ENCODE assay signal across 1 cellular context in the genomic region with DNA sequence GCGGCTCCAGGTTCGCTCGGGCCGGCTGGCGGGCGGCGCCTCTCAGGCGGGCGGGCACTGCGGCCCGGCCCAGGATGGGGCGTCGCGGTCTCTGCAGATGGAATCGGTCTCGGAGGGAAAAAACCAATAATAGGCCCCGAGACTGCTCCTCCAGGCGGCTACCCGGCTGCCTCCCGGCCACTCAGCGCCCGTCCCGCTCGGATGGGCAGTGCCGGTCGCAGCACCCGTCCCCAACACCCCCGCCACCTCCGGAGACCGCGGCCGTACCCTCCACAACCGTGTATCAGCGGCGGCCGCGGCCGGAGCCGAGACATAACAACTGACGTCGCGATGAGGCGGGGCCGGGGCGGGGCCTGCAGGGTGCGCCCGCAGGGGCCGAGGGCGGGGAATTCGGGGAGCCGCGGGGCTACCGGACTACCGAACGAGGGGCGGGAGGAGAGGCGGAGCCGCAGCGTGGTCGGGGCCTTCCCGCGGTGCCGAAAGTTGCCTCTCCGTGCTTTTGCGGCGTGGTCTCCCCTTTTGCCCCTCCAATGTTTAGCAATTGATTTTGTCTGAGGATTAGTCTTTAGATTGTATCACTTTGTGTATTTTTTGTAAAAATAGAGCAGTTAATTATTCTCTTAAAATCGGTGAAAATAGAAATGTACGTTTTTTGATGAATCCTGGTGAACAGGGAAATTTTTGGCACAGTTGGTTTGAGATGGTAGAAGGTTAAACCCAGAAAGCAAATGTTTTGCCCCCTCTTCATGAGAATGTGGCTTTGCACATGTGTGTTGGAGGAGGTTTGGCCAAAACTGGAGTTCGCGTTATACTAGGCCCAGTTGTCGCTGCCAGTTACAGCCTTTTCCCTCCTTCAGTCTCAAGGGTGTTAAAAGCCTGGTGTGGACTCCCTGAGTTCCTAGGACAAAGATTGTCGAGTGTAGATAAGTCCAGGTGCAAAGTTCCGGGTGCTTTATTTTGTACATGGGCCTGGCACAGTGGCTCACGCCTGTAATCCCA.
TF ChIP-seq lines count a peak whose summit lies in the region.

A gene with protein sequence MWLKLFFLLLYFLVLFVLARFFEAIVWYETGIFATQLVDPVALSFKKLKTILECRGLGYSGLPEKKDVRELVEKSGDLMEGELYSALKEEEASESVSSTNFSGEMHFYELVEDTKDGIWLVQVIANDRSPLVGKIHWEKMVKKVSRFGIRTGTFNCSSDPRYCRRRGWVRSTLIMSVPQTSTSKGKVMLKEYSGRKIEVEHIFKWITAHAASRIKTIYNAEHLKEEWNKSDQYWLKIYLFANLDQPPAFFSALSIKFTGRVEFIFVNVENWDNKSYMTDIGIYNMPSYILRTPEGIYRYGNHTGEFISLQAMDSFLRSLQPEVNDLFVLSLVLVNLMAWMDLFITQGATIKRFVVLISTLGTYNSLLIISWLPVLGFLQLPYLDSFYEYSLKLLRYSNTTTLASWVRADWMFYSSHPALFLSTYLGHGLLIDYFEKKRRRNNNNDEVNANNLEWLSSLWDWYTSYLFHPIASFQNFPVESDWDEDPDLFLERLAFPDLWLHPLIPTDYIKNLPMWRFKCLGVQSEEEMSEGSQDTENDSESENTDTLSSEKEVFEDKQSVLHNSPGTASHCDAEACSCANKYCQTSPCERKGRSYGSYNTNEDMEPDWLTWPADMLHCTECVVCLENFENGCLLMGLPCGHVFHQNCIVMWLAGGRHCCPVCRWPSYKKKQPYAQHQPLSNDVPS (minus strand): TSS at position 317 of the 999 bp plus-strand sequence. CDS start 979 bp downstream, outside the sequence.

TF ChIP-seq in A549, 52 proteins besides CTCF, POLR2A, EP300 and RAD21 (continued from another document):
- TF ChIP-seq, protein P1, sequence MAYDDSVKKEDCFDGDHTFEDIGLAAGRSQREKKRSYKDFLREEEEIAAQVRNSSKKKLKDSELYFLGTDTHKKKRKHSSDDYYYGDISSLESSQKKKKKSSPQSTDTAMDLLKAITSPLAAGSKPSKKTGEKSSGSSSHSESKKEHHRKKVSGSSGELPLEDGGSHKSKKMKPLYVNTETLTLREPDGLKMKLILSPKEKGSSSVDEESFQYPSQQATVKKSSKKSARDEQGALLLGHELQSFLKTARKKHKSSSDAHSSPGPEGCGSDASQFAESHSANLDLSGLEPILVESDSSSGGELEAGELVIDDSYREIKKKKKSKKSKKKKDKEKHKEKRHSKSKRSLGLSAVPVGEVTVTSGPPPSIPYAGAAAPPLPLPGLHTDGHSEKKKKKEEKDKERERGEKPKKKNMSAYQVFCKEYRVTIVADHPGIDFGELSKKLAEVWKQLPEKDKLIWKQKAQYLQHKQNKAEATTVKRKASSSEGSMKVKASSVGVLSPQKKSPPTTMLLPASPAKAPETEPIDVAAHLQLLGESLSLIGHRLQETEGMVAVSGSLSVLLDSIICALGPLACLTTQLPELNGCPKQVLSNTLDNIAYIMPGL (CRISPR knock-in tag; IDR thresholded peaks at IDR 0.05; ENCODE audit: borderline replicate concordance), result 0 out of 2 replicates have a peak, but pooled peaks have one; percentile 35
- TF ChIP-seq MAZ (IDR thresholded peaks at IDR 0.05; ENCODE audit: borderline replicate concordance, low read depth, low read length) (0 out of 2 replicates have a peak, but pooled peaks have one; percentile 20), NR3C1 (IDR thresholded peaks at IDR 0.05) (no peak), HEYL (CRISPR knock-in tag; IDR thresholded peaks at IDR 0.05) (no peak; the same call in 1 of the 2 replicates), NFE2L2 (conservative IDR thresholded peaks at IDR 0.05; ENCODE audit: low read length) (no peak), KDM1A (IDR thresholded peaks at IDR 0.05; ENCODE audit: low read depth) (no peak), RFX5 (IDR thresholded peaks at IDR 0.05) (no peak), NPAS2 (CRISPR knock-in tag; IDR thresholded peaks at IDR 0.05; ENCODE audit: borderline replicate concordance) (0 out of 2 replicates have a peak, but pooled peaks have one; percentile 44), SMC3 (IDR thresholded peaks at IDR 0.05) (peak; percentile 24; the same call in 2 of the 3 replicates), FOSB (CRISPR knock-in tag; IDR thresholded peaks at IDR 0.05) (no peak), RCOR1 (IDR thresholded peaks at IDR 0.05; ENCODE audit: low read depth, low read length) (no peak), HOXB13 (CRISPR knock-in tag; IDR thresholded peaks at IDR 0.05; ENCODE audit: low read depth) (peak; percentile 47; the same call in 1 of the 2 replicates), ZFP36 (IDR thresholded peaks at IDR 0.05; ENCODE audit: borderline replicate concordance, partially characterized antibody) (no peak), KDM5A (IDR thresholded peaks at IDR 0.05) (no peak), CEBPB (IDR thresholded peaks at IDR 0.05) (no peak), MYC (IDR thresholded peaks at IDR 0.05; ENCODE audit: borderline replicate concordance, low read length) (peak; percentile 62), ZNF302 (CRISPR knock-in tag; IDR thresholded peaks at IDR 0.05) (no peak), TFCP2L1 (CRISPR knock-in tag; IDR thresholded peaks at IDR 0.05) (peak; percentile 70; the same call in 1 of the 2 replicates), CHD4 (IDR thresholded peaks at IDR 0.05; ENCODE audit: borderline replicate concordance) (no peak)
- TF ChIP-seq, protein P2, sequence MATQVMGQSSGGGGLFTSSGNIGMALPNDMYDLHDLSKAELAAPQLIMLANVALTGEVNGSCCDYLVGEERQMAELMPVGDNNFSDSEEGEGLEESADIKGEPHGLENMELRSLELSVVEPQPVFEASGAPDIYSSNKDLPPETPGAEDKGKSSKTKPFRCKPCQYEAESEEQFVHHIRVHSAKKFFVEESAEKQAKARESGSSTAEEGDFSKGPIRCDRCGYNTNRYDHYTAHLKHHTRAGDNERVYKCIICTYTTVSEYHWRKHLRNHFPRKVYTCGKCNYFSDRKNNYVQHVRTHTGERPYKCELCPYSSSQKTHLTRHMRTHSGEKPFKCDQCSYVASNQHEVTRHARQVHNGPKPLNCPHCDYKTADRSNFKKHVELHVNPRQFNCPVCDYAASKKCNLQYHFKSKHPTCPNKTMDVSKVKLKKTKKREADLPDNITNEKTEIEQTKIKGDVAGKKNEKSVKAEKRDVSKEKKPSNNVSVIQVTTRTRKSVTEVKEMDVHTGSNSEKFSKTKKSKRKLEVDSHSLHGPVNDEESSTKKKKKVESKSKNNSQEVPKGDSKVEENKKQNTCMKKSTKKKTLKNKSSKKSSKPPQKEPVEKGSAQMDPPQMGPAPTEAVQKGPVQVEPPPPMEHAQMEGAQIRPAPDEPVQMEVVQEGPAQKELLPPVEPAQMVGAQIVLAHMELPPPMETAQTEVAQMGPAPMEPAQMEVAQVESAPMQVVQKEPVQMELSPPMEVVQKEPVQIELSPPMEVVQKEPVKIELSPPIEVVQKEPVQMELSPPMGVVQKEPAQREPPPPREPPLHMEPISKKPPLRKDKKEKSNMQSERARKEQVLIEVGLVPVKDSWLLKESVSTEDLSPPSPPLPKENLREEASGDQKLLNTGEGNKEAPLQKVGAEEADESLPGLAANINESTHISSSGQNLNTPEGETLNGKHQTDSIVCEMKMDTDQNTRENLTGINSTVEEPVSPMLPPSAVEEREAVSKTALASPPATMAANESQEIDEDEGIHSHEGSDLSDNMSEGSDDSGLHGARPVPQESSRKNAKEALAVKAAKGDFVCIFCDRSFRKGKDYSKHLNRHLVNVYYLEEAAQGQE (IDR thresholded peaks at IDR 0.05), result no peak; the same call in 1 of the 2 replicates
- TF ChIP-seq, protein P3, sequence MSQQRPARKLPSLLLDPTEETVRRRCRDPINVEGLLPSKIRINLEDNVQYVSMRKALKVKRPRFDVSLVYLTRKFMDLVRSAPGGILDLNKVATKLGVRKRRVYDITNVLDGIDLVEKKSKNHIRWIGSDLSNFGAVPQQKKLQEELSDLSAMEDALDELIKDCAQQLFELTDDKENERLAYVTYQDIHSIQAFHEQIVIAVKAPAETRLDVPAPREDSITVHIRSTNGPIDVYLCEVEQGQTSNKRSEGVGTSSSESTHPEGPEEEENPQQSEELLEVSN (IDR thresholded peaks at IDR 0.05; ENCODE audit: borderline replicate concordance, low read depth), result peak; percentile 61; the same call in 1 of the 2 replicates
- TF ChIP-seq, protein P4, sequence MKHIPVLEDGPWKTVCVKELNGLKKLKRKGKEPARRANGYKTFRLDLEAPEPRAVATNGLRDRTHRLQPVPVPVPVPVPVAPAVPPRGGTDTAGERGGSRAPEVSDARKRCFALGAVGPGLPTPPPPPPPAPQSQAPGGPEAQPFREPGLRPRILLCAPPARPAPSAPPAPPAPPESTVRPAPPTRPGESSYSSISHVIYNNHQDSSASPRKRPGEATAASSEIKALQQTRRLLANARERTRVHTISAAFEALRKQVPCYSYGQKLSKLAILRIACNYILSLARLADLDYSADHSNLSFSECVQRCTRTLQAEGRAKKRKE (CRISPR knock-in tag; IDR thresholded peaks at IDR 0.05; ENCODE audit: low read depth), result no peak; the same call in 1 of the 2 replicates
- TF ChIP-seq, protein P5, sequence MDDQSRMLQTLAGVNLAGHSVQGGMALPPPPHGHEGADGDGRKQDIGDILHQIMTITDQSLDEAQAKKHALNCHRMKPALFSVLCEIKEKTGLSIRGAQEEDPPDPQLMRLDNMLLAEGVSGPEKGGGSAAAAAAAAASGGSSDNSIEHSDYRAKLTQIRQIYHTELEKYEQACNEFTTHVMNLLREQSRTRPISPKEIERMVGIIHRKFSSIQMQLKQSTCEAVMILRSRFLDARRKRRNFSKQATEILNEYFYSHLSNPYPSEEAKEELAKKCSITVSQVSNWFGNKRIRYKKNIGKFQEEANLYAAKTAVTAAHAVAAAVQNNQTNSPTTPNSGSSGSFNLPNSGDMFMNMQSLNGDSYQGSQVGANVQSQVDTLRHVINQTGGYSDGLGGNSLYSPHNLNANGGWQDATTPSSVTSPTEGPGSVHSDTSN (IDR thresholded peaks at IDR 0.05), result no peak
- TF ChIP-seq, protein P6, sequence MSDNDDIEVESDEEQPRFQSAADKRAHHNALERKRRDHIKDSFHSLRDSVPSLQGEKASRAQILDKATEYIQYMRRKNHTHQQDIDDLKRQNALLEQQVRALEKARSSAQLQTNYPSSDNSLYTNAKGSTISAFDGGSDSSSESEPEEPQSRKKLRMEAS (IDR thresholded peaks at IDR 0.05), result peak; percentile 92
- TF ChIP-seq, protein P7, sequence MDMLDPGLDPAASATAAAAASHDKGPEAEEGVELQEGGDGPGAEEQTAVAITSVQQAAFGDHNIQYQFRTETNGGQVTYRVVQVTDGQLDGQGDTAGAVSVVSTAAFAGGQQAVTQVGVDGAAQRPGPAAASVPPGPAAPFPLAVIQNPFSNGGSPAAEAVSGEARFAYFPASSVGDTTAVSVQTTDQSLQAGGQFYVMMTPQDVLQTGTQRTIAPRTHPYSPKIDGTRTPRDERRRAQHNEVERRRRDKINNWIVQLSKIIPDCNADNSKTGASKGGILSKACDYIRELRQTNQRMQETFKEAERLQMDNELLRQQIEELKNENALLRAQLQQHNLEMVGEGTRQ (IDR thresholded peaks at IDR 0.05), result no peak; the same call in 1 of the 2 replicates
- TF ChIP-seq, protein P8, sequence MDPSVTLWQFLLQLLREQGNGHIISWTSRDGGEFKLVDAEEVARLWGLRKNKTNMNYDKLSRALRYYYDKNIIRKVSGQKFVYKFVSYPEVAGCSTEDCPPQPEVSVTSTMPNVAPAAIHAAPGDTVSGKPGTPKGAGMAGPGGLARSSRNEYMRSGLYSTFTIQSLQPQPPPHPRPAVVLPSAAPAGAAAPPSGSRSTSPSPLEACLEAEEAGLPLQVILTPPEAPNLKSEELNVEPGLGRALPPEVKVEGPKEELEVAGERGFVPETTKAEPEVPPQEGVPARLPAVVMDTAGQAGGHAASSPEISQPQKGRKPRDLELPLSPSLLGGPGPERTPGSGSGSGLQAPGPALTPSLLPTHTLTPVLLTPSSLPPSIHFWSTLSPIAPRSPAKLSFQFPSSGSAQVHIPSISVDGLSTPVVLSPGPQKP (IDR thresholded peaks at IDR 0.05; ENCODE audit: low read depth, low read length), result no peak
